ENCODE assay signal across 19 cellular contexts in genomic region chr4:71275570-71275969, GRCh38.
DNase-seq lines count a peak whose midpoint lies in the region; ATAC-seq and TF ChIP-seq lines count a peak whose summit lies in the region.
"Had no signal": no experiment of that assay in that cellular context is flagged by ENCODE, and none has a peak within 500 bp of the region (broad histone marks: within the 10 kb centered on the region; RNA-seq: fewer than 3 reads in every experiment).

No MANE protein-coding gene starts in this region.

- H3K27me3 ChIP-seq in ACC112 (ENCODE audit: insufficient read depth, low read length) (no peaks in the 10 kb centered on the region), sigmoid colon (no peaks in the 10 kb centered on the region), psoas muscle (ENCODE audit: insufficient read depth in 3 of 3, low read length in 2 of 3) (no peaks in the 10 kb centered on the region)
- H3K27me3 ChIP-seq: vagina had no signal

- no peak overlapping the region for H3K27ac ChIP-seq in ACC112 (ENCODE audit: low read depth, low read length)
- H3K27ac ChIP-seq in sigmoid colon = no peak overlapping the region
- H3K27ac ChIP-seq in psoas muscle = no peak overlapping the region
- H3K27ac ChIP-seq: prostate gland, vagina had no signal

- peak; percentile 25 for DNase-seq in SKM-1 treated with dmso at 0.1 percent for 144 hours (lab: John Stamatoyannopoulos, UW; ENCODE audit: unreplicated experiment)
- no peak for DNase-seq in sigmoid colon
- no peak for DNase-seq in psoas muscle
- no peak for DNase-seq in activated T-helper 2 cell treated with anti-CD3 and anti-CD28 coated beads, Interferon-gamma antibody, Interleukin-2, Interleukin-4, amounts not matched to agents 10 μg/mL and 5 μg/mL and 100 μg/mL, durations not matched to agents 14 hours and 24 hours and 36 hours (ENCODE audit: low spot score)
- DNase-seq in left lobe of liver (ENCODE audit: low spot score) = no peak
- DNase-seq: activated CD8-positive, alpha-beta memory T cell treated with anti-CD3 and anti-CD28 coated beads, Interleukin-2, amount 50 U/mL, for 4 hours; activated naive CD4-positive, alpha-beta T cell treated with anti-CD3 and anti-CD28 coated beads, Interleukin-2, amount 50 U/mL, for 16 hours; Caco-2; left colon; MM.1S; stimulated activated naive CD4-positive, alpha-beta T cell treated with Interleukin-2 at 50 U/mL for 16 hours; T-helper 2 cell had no signal

- TF ChIP-seq POLR2A in sigmoid colon (IDR thresholded peaks at IDR 0.05) = no peak

- ATAC-seq in GM18867 (IDR thresholded peaks at IDR 0.05; ENCODE audit: unreplicated experiment) = peak; percentile 40
- peak; percentile 41 for ATAC-seq in HG03175 (IDR thresholded peaks at IDR 0.05; ENCODE audit: unreplicated experiment)
- ATAC-seq in psoas muscle = no peak
- ATAC-seq in left lobe of liver = no peak
- ATAC-seq: activated CD4-positive, CD25-positive, alpha-beta regulatory T cell treated with anti-CD3 and anti-CD28 coated beads, Interleukin-2, amount 50 U/mL, for 24 hours had no signal

- H3K4me3 ChIP-seq in ACC112 (ENCODE audit: low read depth, low read length) (no peak overlapping the region), sigmoid colon (no peak overlapping the region), psoas muscle (no peak overlapping the region)
- H3K4me3 ChIP-seq: prostate gland, vagina had no signal

- no peaks in the 10 kb centered on the region for H3K79me2 ChIP-seq in ACC112 (ENCODE audit: control insufficient read depth, insufficient read depth, low read length, unreplicated experiment)

- no peak overlapping the region for H3K27ac Mint-ChIP-seq in activated T-helper 2 cell treated with anti-CD3 and anti-CD28 coated beads, Interferon-gamma antibody, Interleukin-2, Interleukin-4, amounts not matched to agents 10 μg/mL and 5 μg/mL and 100 μg/mL, durations not matched to agents 14 hours and 24 hours and 36 hours

- H3K9me3 ChIP-seq in sigmoid colon = no peaks in the 10 kb centered on the region
- no peaks in the 10 kb centered on the region for H3K9me3 ChIP-seq in psoas muscle
- H3K9me3 ChIP-seq: Caco-2, prostate gland, vagina had no signal

- peak overlapping the region; percentile 48 for H2AFZ ChIP-seq in ACC112 (ENCODE audit: low read length, unreplicated experiment)

- H3K4me3 Mint-ChIP-seq in activated T-helper 2 cell treated with anti-CD3 and anti-CD28 coated beads, Interferon-gamma antibody, Interleukin-2, Interleukin-4, amounts not matched to agents 10 μg/mL and 5 μg/mL and 100 μg/mL, durations not matched to agents 14 hours and 24 hours and 36 hours (ENCODE audit: low read depth) = no peak overlapping the region
- H3K4me3 Mint-ChIP-seq: brain had no signal

- H3K4me1 ChIP-seq in ACC112 (ENCODE audit: control insufficient read depth, insufficient read depth, low read length, unreplicated experiment) (no peaks in the 10 kb centered on the region), sigmoid colon (no peaks in the 10 kb centered on the region), psoas muscle (no peaks in the 10 kb centered on the region)
- H3K4me1 ChIP-seq: Caco-2, prostate gland, vagina had no signal

- peaks cover 5% of the 10 kb centered on the region for H3K4me1 Mint-ChIP-seq in activated T-helper 2 cell treated with anti-CD3 and anti-CD28 coated beads, Interferon-gamma antibody, Interleukin-2, Interleukin-4, amounts not matched to agents 10 μg/mL and 5 μg/mL and 100 μg/mL, durations not matched to agents 14 hours and 24 hours and 36 hours (ENCODE audit: low read depth)

- no peak for TF ChIP-seq EP300 in sigmoid colon (IDR thresholded peaks at IDR 0.05)

- H3K36me3 Mint-ChIP-seq in activated T-helper 2 cell treated with anti-CD3 and anti-CD28 coated beads, Interferon-gamma antibody, Interleukin-2, Interleukin-4, amounts not matched to agents 10 μg/mL and 5 μg/mL and 100 μg/mL, durations not matched to agents 14 hours and 24 hours and 36 hours (ENCODE audit: low read depth) = no peaks in the 10 kb centered on the region

- 41 to 73% methylated on average over 4 of the region's 4 CpGs for WGBS in sigmoid colon, 2 donors
- WGBS in psoas muscle, 3 donors = 49 to 64% (median 57%) methylated on average over 4 of the region's 4 CpGs

- intact Hi-C loops in sigmoid colon (cut with DNase I) = no loop called here
- intact Hi-C loops in psoas muscle (cut with DNase I) = no loop called here
- intact Hi-C loops in activated T-helper 2 cell treated with anti-CD3 and anti-CD28 coated beads, Interferon-gamma antibody, Interleukin-2, Interleukin-4, amounts not matched to agents 10 μg/mL and 5 μg/mL and 100 μg/mL, durations not matched to agents 14 hours and 24 hours and 36 hours (cut with micrococcal nuclease) = no loop called here

- H3K36me3 ChIP-seq in ACC112 (ENCODE audit: insufficient read depth, low read length) (no peaks in the 10 kb centered on the region), sigmoid colon (no peaks in the 10 kb centered on the region), psoas muscle (ENCODE audit: insufficient read depth in 1 of 2, low read depth in 1 of 2) (no peaks in the 10 kb centered on the region)
- H3K36me3 ChIP-seq: prostate gland, vagina had no signal

- no peaks in the 10 kb centered on the region for H3K9me3 Mint-ChIP-seq in activated T-helper 2 cell treated with anti-CD3 and anti-CD28 coated beads, Interferon-gamma antibody, Interleukin-2, Interleukin-4, amounts not matched to agents 10 μg/mL and 5 μg/mL and 100 μg/mL, durations not matched to agents 14 hours and 24 hours and 36 hours

- no peaks in the 10 kb centered on the region for H3K27me3 Mint-ChIP-seq in activated T-helper 2 cell treated with anti-CD3 and anti-CD28 coated beads, Interferon-gamma antibody, Interleukin-2, Interleukin-4, amounts not matched to agents 10 μg/mL and 5 μg/mL and 100 μg/mL, durations not matched to agents 14 hours and 24 hours and 36 hours (ENCODE audit: low read depth)
- H3K27me3 Mint-ChIP-seq: brain had no signal

- TF ChIP-seq CTCF in sigmoid colon (IDR thresholded peaks at IDR 0.05) (no peak), psoas muscle (IDR thresholded peaks at IDR 0.05) (no peak)

Comparison
In these comparisons a context has a peak if more than half of its experiments do, and no peak if none do; other contexts are left out.
1. ATAC-seq: peak in GM18867 (single experiment) and HG03175 (single experiment); none in psoas muscle (0 of 4) and left lobe of liver (single experiment).